ENCODE assay signal across 27 cellular contexts in genomic region chr5:80225954-80226353, GRCh38. TPM values are rescaled to one million over a fixed set of nuclear protein-coding genes. Genes with fewer than 3 reads are reported as not detected.
DNase-seq lines count a peak whose midpoint lies in the region; ATAC-seq and TF ChIP-seq lines count a peak whose summit lies in the region.
"Had no signal": no experiment of that assay in that cellular context is flagged by ENCODE, and none has a peak within 500 bp of the region (broad histone marks: within the 10 kb centered on the region; RNA-seq: fewer than 3 reads in every experiment).

No MANE protein-coding gene starts in this region.

- ATAC-seq in activated CD8-positive, alpha-beta T cell treated with anti-CD3 and anti-CD28 coated beads for 36 hours, result peak; percentile 62

- no peaks in the 10 kb centered on the region for H3K27me3 ChIP-seq in CD4-positive, alpha-beta memory T cell (ENCODE audit: insufficient read depth, low read length)
- H3K27me3 ChIP-seq: BE2C, esophagus squamous epithelium, ovary, tibial nerve had no signal

- no peaks in the 10 kb centered on the region for H3K9me3 ChIP-seq in CD4-positive, alpha-beta memory T cell (ENCODE audit: control insufficient read depth in 1 of 2, low read length in 2 of 2)
- H3K9me3 ChIP-seq: BE2C, Caco-2, esophagus squamous epithelium, ovary, tibial nerve had no signal

- no peak overlapping the region for H3K4me3 Mint-ChIP-seq in activated CD4-positive, alpha-beta T cell treated with anti-CD3 and anti-CD28 coated beads, Interleukin-2, amount 10 ng/mL, durations not matched to agents 7 days and 5 days
- H3K4me3 Mint-ChIP-seq in CD4-positive, alpha-beta memory T cell, result peak overlapping the region in 7 of 8 donors; percentile 38 to 70 (median 58)
- peak overlapping the region; percentile 52 for H3K4me3 Mint-ChIP-seq in activated CD8-positive, alpha-beta T cell treated with anti-CD3 and anti-CD28 coated beads for 36 hours
- H3K4me3 Mint-ChIP-seq in nephron progenitor cell, result no peak overlapping the region
- H3K4me3 Mint-ChIP-seq: nephron; T-helper 1 cell treated with Interleukin-12 subunit alpha and Interleukin-12 subunit beta and Interleukin-4 antibody, amounts not matched to agents 30 μg/mL and 1 μg/mL, for 36 hours had no signal

- TF ChIP-seq CTCF in activated CD8-positive, alpha-beta T cell treated with anti-CD3 and anti-CD28 coated beads for 36 hours (IDR thresholded peaks at IDR 0.05), result no peak
- no peak for TF ChIP-seq CTCF in nephron progenitor cell (IDR thresholded peaks at IDR 0.05)

- DNase-seq in activated CD4-positive, alpha-beta T cell treated with anti-CD3 and anti-CD28 coated beads, Interleukin-2, amount 10 ng/mL, durations not matched to agents 7 days and 5 days, result no peak
- no peak for DNase-seq in activated CD4-positive, alpha-beta T cell treated with anti-CD3 and anti-CD28 coated beads for 48 hours
- no peak for DNase-seq in CD4-positive, alpha-beta memory T cell
- no peak for DNase-seq in activated CD8-positive, alpha-beta T cell treated with anti-CD3 and anti-CD28 coated beads for 36 hours
- DNase-seq in nephron progenitor cell (no peak), OCI-M1 (lab: John Stamatoyannopoulos, UW) (no peak), cardiac septum (ENCODE audit: low spot score) (no peak), nucleus accumbens (lab: John Stamatoyannopoulos, UW) (no peak)
- DNase-seq: BE2C; Caco-2; central memory CD4-positive, alpha-beta T cell; DMS79; esophagus squamous epithelium; foreskin melanocyte; HCEC 1CT; NCI-H1092 treated with DMSO at 0.1 percent for 48 hours; NCI-H187 treated with DMSO at 0.1 percent for 48 hours; NCI-H2227 treated with DMSO at 0.1 percent for 48 hours; NCI-H526 treated with DMSO at 0.1 percent for 48 hours; ovary; small intestine; stimulated activated CD4-positive, alpha-beta T cell treated with anti-CD3 and anti-CD28 coated beads, Interleukin-1b, Interleukin-23, amount 100 ng/mL, for 48 hours; stimulated activated CD8-positive, alpha-beta memory T cell treated with anti-CD3 and anti-CD28 coated beads, Interleukin-4, amount 100 ng/mL, for 48 hours had no signal

- intact Hi-C loops in CD4-positive, alpha-beta memory T cell (cut with micrococcal nuclease), result no loop called here
- intact Hi-C loops in activated CD8-positive, alpha-beta T cell treated with anti-CD3 and anti-CD28 coated beads for 36 hours (cut with micrococcal nuclease), result no loop called here
- intact Hi-C loops in cardiac septum (cut with DNase I), result no loop called here

- CTCF ChIA-PET in activated CD4-positive, alpha-beta T cell treated with anti-CD3 and anti-CD28 coated beads, Interleukin-2, amount 10 ng/mL, durations not matched to agents 7 days and 5 days (lab: Charles Lee), result no interaction called here
- CTCF ChIA-PET in CD4-positive, alpha-beta memory T cell (lab: Charles Lee; ENCODE audit: partially characterized antibody), result no interaction called here
- CTCF ChIA-PET in activated CD8-positive, alpha-beta T cell treated with anti-CD3 and anti-CD28 coated beads for 36 hours (lab: Charles Lee), result interaction anchor here (0.7 kb wide), 2 partner anchors 29 to 134 kb away, joined by 3 read pairs; no protein-coding TSS in a partner anchor

- H3K27ac ChIP-seq in CD4-positive, alpha-beta memory T cell (ENCODE audit: low read depth, low read length), result no peak overlapping the region
- H3K27ac ChIP-seq: esophagus squamous epithelium, ovary, tibial nerve had no signal

- H3K36me3 Mint-ChIP-seq in activated CD4-positive, alpha-beta T cell treated with anti-CD3 and anti-CD28 coated beads, Interleukin-2, amount 10 ng/mL, durations not matched to agents 7 days and 5 days (ENCODE audit: low read depth), result peaks cover 39% of the 10 kb centered on the region
- peaks cover 30 to 31% of the 10 kb centered on the region in 2 donors for H3K36me3 Mint-ChIP-seq in CD4-positive, alpha-beta memory T cell
- peaks cover 7% of the 10 kb centered on the region for H3K36me3 Mint-ChIP-seq in activated CD8-positive, alpha-beta T cell treated with anti-CD3 and anti-CD28 coated beads for 36 hours (ENCODE audit: low read depth)
- H3K36me3 Mint-ChIP-seq in nephron progenitor cell (ENCODE audit: low read depth), result peaks cover 26% of the 10 kb centered on the region

- peak overlapping the region; percentile 58 for H3K27ac Mint-ChIP-seq in activated CD4-positive, alpha-beta T cell treated with anti-CD3 and anti-CD28 coated beads, Interleukin-2, amount 10 ng/mL, durations not matched to agents 7 days and 5 days
- peak overlapping the region; percentile 68 to 89 (median 79) for H3K27ac Mint-ChIP-seq in CD4-positive, alpha-beta memory T cell
- H3K27ac Mint-ChIP-seq in activated CD8-positive, alpha-beta T cell treated with anti-CD3 and anti-CD28 coated beads for 36 hours, result peak overlapping the region; percentile 79
- peak overlapping the region; percentile 22 for H3K27ac Mint-ChIP-seq in nephron progenitor cell
- H3K27ac Mint-ChIP-seq: nephron; T-helper 1 cell treated with Interleukin-12 subunit alpha and Interleukin-12 subunit beta and Interleukin-4 antibody, amounts not matched to agents 30 μg/mL and 1 μg/mL, for 36 hours had no signal

- H3K4me3 ChIP-seq in CD4-positive, alpha-beta memory T cell (ENCODE audit: low read length in 2 of 2), result no peak overlapping the region
- H3K4me3 ChIP-seq: esophagus squamous epithelium, lung, ovary, tibial nerve had no signal

- H3K9me3 Mint-ChIP-seq in activated CD4-positive, alpha-beta T cell treated with anti-CD3 and anti-CD28 coated beads, Interleukin-2, amount 10 ng/mL, durations not matched to agents 7 days and 5 days, result peaks cover 4% of the 10 kb centered on the region
- H3K9me3 Mint-ChIP-seq in CD4-positive, alpha-beta memory T cell, result no peaks in the 10 kb centered on the region
- H3K9me3 Mint-ChIP-seq in activated CD8-positive, alpha-beta T cell treated with anti-CD3 and anti-CD28 coated beads for 36 hours, result no peaks in the 10 kb centered on the region
- H3K9me3 Mint-ChIP-seq in nephron progenitor cell, result peaks cover 5% of the 10 kb centered on the region
- H3K9me3 Mint-ChIP-seq: nephron; T-helper 1 cell treated with Interleukin-12 subunit alpha and Interleukin-12 subunit beta and Interleukin-4 antibody, amounts not matched to agents 30 μg/mL and 1 μg/mL, for 36 hours had no signal

- H3K36me3 ChIP-seq in CD4-positive, alpha-beta memory T cell (ENCODE audit: insufficient read depth, low read length), result no peaks in the 10 kb centered on the region
- H3K36me3 ChIP-seq: esophagus squamous epithelium, ovary had no signal

- peaks cover 78% of the 10 kb centered on the region for H3K4me1 ChIP-seq in CD4-positive, alpha-beta memory T cell (ENCODE audit: insufficient read depth, low read length)

- POLR2A ChIA-PET in activated CD4-positive, alpha-beta T cell treated with anti-CD3 and anti-CD28 coated beads, Interleukin-2, amount 10 ng/mL, durations not matched to agents 7 days and 5 days (lab: Charles Lee), result no interaction called here
- POLR2A ChIA-PET in CD4-positive, alpha-beta memory T cell (lab: Charles Lee; ENCODE audit: partially characterized antibody), result interaction anchor here (0.6 kb wide), 1 partner anchor 125 kb away, joined by 3 read pairs; no protein-coding TSS in a partner anchor
- POLR2A ChIA-PET in activated CD8-positive, alpha-beta T cell treated with anti-CD3 and anti-CD28 coated beads for 36 hours (lab: Charles Lee), result interaction anchor here (1.8 kb wide), 1 partner anchor 13 kb away, joined by 5 read pairs; no protein-coding TSS in a partner anchor

- H3K27me3 Mint-ChIP-seq in activated CD4-positive, alpha-beta T cell treated with anti-CD3 and anti-CD28 coated beads, Interleukin-2, amount 10 ng/mL, durations not matched to agents 7 days and 5 days, result no peaks in the 10 kb centered on the region
- no peaks in the 10 kb centered on the region for H3K27me3 Mint-ChIP-seq in CD4-positive, alpha-beta memory T cell
- H3K27me3 Mint-ChIP-seq in activated CD8-positive, alpha-beta T cell treated with anti-CD3 and anti-CD28 coated beads for 36 hours, result no peaks in the 10 kb centered on the region
- H3K27me3 Mint-ChIP-seq in nephron progenitor cell (ENCODE audit: low read depth, poor library complexity), result peaks cover 3% of the 10 kb centered on the region

- peaks cover 47% of the 10 kb centered on the region for H3K4me1 Mint-ChIP-seq in activated CD4-positive, alpha-beta T cell treated with anti-CD3 and anti-CD28 coated beads, Interleukin-2, amount 10 ng/mL, durations not matched to agents 7 days and 5 days
- H3K4me1 Mint-ChIP-seq in CD4-positive, alpha-beta memory T cell, result peaks cover 42 to 77% (median 59%) of the 10 kb centered on the region in 4 donors
- H3K4me1 Mint-ChIP-seq in activated CD8-positive, alpha-beta T cell treated with anti-CD3 and anti-CD28 coated beads for 36 hours (ENCODE audit: low read depth), result peaks cover 58% of the 10 kb centered on the region
- peaks cover 42% of the 10 kb centered on the region for H3K4me1 Mint-ChIP-seq in nephron progenitor cell

RNA-seq across cellular contexts. Expression of gene SERINC5, which starts 29.9 kb away (rescaled TPM):
- total RNA-seq in activated CD4-positive, alpha-beta T cell treated with anti-CD3 and anti-CD28 coated beads, Interleukin-2, amount 10 ng/mL, durations not matched to agents 7 days and 5 days, result 10 to 100 TPM; 85.7 to 88.8 TPM
- 100 to 1,000 TPM; 153 to 165 TPM for total RNA-seq in CD4-positive, alpha-beta memory T cell
- polyA plus RNA-seq in CD4-positive, alpha-beta memory T cell, result 10 to 100 TPM; 20.7 to 35.2 TPM
- 10 to 100 TPM; 32.4 to 33.1 TPM for total RNA-seq in activated CD8-positive, alpha-beta T cell treated with anti-CD3 and anti-CD28 coated beads for 36 hours
- total RNA-seq in cardiac septum, result 20.9 TPM

Comparison
In these comparisons a context has a peak if more than half of its experiments do, and no peak if none do; other contexts are left out.
1. H3K27ac Mint-ChIP-seq: peak in every context shown above with its lines; median percentile 79 in CD4-positive, alpha-beta memory T cell; 79 in activated CD8-positive, alpha-beta T cell treated with anti-CD3 and anti-CD28 coated beads for 36 hours; 58 in activated CD4-positive, alpha-beta T cell treated with anti-CD3 and anti-CD28 coated beads, Interleukin-2, amount 10 ng/mL, durations not matched to agents 7 days and 5 days; 22 in nephron progenitor cell.
2. H3K4me3 Mint-ChIP-seq: peak in CD4-positive, alpha-beta memory T cell (7 of 8) and activated CD8-positive, alpha-beta T cell treated with anti-CD3 and anti-CD28 coated beads for 36 hours (single experiment); none in activated CD4-positive, alpha-beta T cell treated with anti-CD3 and anti-CD28 coated beads, Interleukin-2, amount 10 ng/mL, durations not matched to agents 7 days and 5 days (single experiment) and nephron progenitor cell (single experiment).